In the genomic region with DNA sequence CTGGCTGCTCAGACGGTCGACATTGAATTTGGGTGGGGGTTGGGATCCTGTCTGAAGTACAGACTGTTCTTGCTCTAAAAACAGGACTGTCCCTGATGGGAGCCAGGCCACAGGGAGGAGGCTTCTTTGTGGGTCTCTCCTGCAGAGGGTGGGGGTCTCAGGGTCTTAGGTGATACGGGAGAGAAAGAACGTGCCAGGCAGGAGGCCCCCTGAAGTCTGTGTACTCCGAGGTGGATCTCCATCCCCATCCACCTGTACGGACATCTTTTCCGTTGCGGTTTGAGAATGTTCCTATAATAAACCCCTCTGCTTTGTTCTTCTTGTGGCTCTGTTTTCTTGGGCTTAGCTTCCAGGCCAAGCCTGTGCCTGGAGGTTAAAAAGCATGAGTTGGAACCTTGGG, we compare ENCODE assay signal across 29 cellular contexts. TPM values are rescaled to one million over a fixed set of nuclear protein-coding genes. Genes with fewer than 3 reads are reported as not detected.
"Had no signal": no experiment of that assay in that cellular context is flagged by ENCODE, and none has a peak within 500 bp of the region (broad histone marks: within the 10 kb centered on the region; RNA-seq: fewer than 3 reads in every experiment).

No MANE protein-coding gene starts in this region.

- H3K9me3 Mint-ChIP-seq: naive thymus-derived CD4-positive, alpha-beta T cell had no signal

- ATAC-seq: activated CD4-positive, alpha-beta T cell treated with anti-CD3 and anti-CD28 coated beads for 36 hours; activated CD8-positive, alpha-beta memory T cell treated with anti-CD3 and anti-CD28 coated beads, Interleukin-2, amount 10 ng/mL, durations not matched to agents 7 days and 5 days; activated CD8-positive, alpha-beta T cell treated with anti-CD3 and anti-CD28 coated beads, Interleukin-2, amount 10 ng/mL, durations not matched to agents 7 days and 5 days; gastroesophageal sphincter; left cardiac atrium; naive thymus-derived CD4-positive, alpha-beta T cell; pancreas; sciatic nerve had no signal

- H3K4me3 Mint-ChIP-seq: activated CD4-positive, alpha-beta T cell treated with anti-CD3 and anti-CD28 coated beads for 36 hours; activated CD8-positive, alpha-beta memory T cell treated with anti-CD3 and anti-CD28 coated beads, Interleukin-2, amount 10 ng/mL, durations not matched to agents 7 days and 5 days; activated CD8-positive, alpha-beta T cell treated with anti-CD3 and anti-CD28 coated beads, Interleukin-2, amount 10 ng/mL, durations not matched to agents 7 days and 5 days; activated naive CD8-positive, alpha-beta T cell; memory B cell; naive thymus-derived CD4-positive, alpha-beta T cell had no signal

- H3K9me3 ChIP-seq: gastroesophageal sphincter, pancreas, prostate gland, suprapubic skin, tibial artery had no signal

- H3K27ac Mint-ChIP-seq: activated CD4-positive, alpha-beta T cell treated with anti-CD3 and anti-CD28 coated beads for 36 hours; activated CD8-positive, alpha-beta memory T cell treated with anti-CD3 and anti-CD28 coated beads, Interleukin-2, amount 10 ng/mL, durations not matched to agents 7 days and 5 days; memory B cell had no signal

- H3K27me3 Mint-ChIP-seq: activated CD4-positive, alpha-beta T cell treated with anti-CD3 and anti-CD28 coated beads for 36 hours; activated CD8-positive, alpha-beta memory T cell treated with anti-CD3 and anti-CD28 coated beads, Interleukin-2, amount 10 ng/mL, durations not matched to agents 7 days and 5 days; activated naive CD8-positive, alpha-beta T cell; memory B cell had no signal

- H3K4me3 ChIP-seq: gastroesophageal sphincter, pancreas, prostate gland, skin epidermis, suprapubic skin, tibial artery had no signal

- H3K27me3 ChIP-seq: gastroesophageal sphincter, pancreas, suprapubic skin had no signal

- H3K4me1 ChIP-seq: gastroesophageal sphincter, pancreas, prostate gland, suprapubic skin, tibial artery had no signal

- DNase-seq: activated CD4-positive, alpha-beta T cell treated with anti-CD3 and anti-CD28 coated beads for 36 hours; activated CD4-positive, CD25-positive, alpha-beta regulatory T cell; activated CD8-positive, alpha-beta memory T cell treated with anti-CD3 and anti-CD28 coated beads, Interleukin-2, amount 10 ng/mL, durations not matched to agents 7 days and 5 days; activated CD8-positive, alpha-beta T cell treated with anti-CD3 and anti-CD28 coated beads, Interleukin-2, amount 10 ng/mL, durations not matched to agents 7 days and 5 days; activated naive CD4-positive, alpha-beta T cell treated with Interleukin-2 at 50 U/mL for 16 hours; anterior cingulate cortex; dermis blood vessel endothelial cell; effector CD4-positive, alpha-beta T cell; hippocampal formation; left cardiac atrium; midbrain; naive thymus-derived CD4-positive, alpha-beta T cell; pancreas; retina; stimulated activated CD4-positive, alpha-beta T cell treated with anti-CD3 and anti-CD28 coated beads, Interleukin-12 subunit alpha, Interleukin-12 subunit beta, amount 100 ng/mL, for 4 hours; stimulated activated CD4-positive, alpha-beta T cell treated with anti-CD3 and anti-CD28 coated beads, Interleukin-4, amount 100 ng/mL, for 24 hours; stimulated activated naive CD4-positive, alpha-beta T cell; T-helper 1 cell; tibial artery had no signal

- H3K27ac ChIP-seq: gastroesophageal sphincter, pancreas, prostate gland, skin epidermis, suprapubic skin, tibial artery had no signal

RNA-seq across cellular contexts. Expression of a gene that starts 25.5 kb away (rescaled TPM):
- total RNA-seq: dermis blood vessel endothelial cell, epithelial cell of proximal tubule, fibroblast of lung, fibroblast of villous mesenchyme had no signal
